1 cellular context compared by ENCODE assay signal in genomic region chr19:4060621-4061177, GRCh38.
TF ChIP-seq lines count a peak whose summit lies in the region.

No MANE protein-coding gene starts in this region.

TF ChIP-seq in HepG2, 621 proteins besides CTCF, POLR2A, EP300 and RAD21 (continued from another document and continues in another):
- no peak for TF ChIP-seq HNRNPLL (IDR thresholded peaks at IDR 0.05; ENCODE audit: low read depth, low read length, poor library complexity, severe bottlenecking)
- TF ChIP-seq ZFYVE20 (CRISPR knock-in tag; IDR thresholded peaks at IDR 0.05; ENCODE audit: borderline replicate concordance, low read depth): no peak
- TF ChIP-seq ZNF563 (CRISPR knock-in tag; IDR thresholded peaks at IDR 0.05): 0 out of 2 replicates have a peak, but pooled peaks have one; percentile 4
- TF ChIP-seq ZNF598 (CRISPR knock-in tag; IDR thresholded peaks at IDR 0.05; ENCODE audit: borderline replicate concordance): no peak
- no peak for TF ChIP-seq ZFP90 (CRISPR knock-in tag; IDR thresholded peaks at IDR 0.05; ENCODE audit: borderline replicate concordance)
- no peak for TF ChIP-seq HOXA7 (CRISPR knock-in tag; IDR thresholded peaks at IDR 0.05)
- TF ChIP-seq SMARCE1 (IDR thresholded peaks at IDR 0.05; ENCODE audit: borderline replicate concordance): no peak
- TF ChIP-seq, protein P1, sequence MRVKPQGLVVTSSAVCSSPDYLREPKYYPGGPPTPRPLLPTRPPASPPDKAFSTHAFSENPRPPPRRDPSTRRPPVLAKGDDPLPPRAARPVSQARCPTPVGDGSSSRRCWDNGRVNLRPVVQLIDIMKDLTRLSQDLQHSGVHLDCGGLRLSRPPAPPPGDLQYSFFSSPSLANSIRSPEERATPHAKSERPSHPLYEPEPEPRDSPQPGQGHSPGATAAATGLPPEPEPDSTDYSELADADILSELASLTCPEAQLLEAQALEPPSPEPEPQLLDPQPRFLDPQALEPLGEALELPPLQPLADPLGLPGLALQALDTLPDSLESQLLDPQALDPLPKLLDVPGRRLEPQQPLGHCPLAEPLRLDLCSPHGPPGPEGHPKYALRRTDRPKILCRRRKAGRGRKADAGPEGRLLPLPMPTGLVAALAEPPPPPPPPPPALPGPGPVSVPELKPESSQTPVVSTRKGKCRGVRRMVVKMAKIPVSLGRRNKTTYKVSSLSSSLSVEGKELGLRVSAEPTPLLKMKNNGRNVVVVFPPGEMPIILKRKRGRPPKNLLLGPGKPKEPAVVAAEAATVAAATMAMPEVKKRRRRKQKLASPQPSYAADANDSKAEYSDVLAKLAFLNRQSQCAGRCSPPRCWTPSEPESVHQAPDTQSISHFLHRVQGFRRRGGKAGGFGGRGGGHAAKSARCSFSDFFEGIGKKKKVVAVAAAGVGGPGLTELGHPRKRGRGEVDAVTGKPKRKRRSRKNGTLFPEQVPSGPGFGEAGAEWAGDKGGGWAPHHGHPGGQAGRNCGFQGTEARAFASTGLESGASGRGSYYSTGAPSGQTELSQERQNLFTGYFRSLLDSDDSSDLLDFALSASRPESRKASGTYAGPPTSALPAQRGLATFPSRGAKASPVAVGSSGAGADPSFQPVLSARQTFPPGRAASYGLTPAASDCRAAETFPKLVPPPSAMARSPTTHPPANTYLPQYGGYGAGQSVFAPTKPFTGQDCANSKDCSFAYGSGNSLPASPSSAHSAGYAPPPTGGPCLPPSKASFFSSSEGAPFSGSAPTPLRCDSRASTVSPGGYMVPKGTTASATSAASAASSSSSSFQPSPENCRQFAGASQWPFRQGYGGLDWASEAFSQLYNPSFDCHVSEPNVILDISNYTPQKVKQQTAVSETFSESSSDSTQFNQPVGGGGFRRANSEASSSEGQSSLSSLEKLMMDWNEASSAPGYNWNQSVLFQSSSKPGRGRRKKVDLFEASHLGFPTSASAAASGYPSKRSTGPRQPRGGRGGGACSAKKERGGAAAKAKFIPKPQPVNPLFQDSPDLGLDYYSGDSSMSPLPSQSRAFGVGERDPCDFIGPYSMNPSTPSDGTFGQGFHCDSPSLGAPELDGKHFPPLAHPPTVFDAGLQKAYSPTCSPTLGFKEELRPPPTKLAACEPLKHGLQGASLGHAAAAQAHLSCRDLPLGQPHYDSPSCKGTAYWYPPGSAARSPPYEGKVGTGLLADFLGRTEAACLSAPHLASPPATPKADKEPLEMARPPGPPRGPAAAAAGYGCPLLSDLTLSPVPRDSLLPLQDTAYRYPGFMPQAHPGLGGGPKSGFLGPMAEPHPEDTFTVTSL (CRISPR knock-in tag; IDR thresholded peaks at IDR 0.05; ENCODE audit: borderline replicate concordance): no peak
- no peak for TF ChIP-seq CCDC6 (CRISPR knock-in tag; IDR thresholded peaks at IDR 0.05)
- no peak for TF ChIP-seq ZMYM3 (CRISPR knock-in tag; IDR thresholded peaks at IDR 0.05)
- no peak for TF ChIP-seq ZMYM4 (CRISPR knock-in tag; IDR thresholded peaks at IDR 0.05)
- TF ChIP-seq ATF1 (CRISPR knock-in tag; IDR thresholded peaks at IDR 0.05): no peak
- TF ChIP-seq, protein P2, sequence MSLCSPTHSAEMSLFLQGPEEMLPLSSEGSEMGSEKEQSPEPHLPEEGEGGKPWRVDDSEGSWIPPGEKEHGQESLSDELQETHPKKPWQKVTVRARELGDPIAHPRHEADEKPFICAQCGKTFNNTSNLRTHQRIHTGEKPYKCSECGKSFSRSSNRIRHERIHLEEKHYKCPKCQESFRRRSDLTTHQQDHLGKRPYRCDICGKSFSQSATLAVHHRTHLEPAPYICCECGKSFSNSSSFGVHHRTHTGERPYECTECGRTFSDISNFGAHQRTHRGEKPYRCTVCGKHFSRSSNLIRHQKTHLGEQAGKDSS (CRISPR knock-in tag; IDR thresholded peaks at IDR 0.05; ENCODE audit: borderline replicate concordance, low read depth): 0 out of 2 replicates have a peak, but pooled peaks have one; percentile 24
- no peak for TF ChIP-seq NR2F6 (IDR thresholded peaks at IDR 0.05)
- TF ChIP-seq NR2F6 (CRISPR knock-in tag; IDR thresholded peaks at IDR 0.05): 0 out of 2 replicates have a peak, but pooled peaks have one; percentile 26
- no peak for TF ChIP-seq ASH2L (IDR thresholded peaks at IDR 0.05; ENCODE audit: insufficient read length, low read depth, low read length)
- TF ChIP-seq CEBPB (IDR thresholded peaks at IDR 0.05; ENCODE audit: borderline replicate concordance, low read depth, low read length): no peak
- TF ChIP-seq, protein P3, sequence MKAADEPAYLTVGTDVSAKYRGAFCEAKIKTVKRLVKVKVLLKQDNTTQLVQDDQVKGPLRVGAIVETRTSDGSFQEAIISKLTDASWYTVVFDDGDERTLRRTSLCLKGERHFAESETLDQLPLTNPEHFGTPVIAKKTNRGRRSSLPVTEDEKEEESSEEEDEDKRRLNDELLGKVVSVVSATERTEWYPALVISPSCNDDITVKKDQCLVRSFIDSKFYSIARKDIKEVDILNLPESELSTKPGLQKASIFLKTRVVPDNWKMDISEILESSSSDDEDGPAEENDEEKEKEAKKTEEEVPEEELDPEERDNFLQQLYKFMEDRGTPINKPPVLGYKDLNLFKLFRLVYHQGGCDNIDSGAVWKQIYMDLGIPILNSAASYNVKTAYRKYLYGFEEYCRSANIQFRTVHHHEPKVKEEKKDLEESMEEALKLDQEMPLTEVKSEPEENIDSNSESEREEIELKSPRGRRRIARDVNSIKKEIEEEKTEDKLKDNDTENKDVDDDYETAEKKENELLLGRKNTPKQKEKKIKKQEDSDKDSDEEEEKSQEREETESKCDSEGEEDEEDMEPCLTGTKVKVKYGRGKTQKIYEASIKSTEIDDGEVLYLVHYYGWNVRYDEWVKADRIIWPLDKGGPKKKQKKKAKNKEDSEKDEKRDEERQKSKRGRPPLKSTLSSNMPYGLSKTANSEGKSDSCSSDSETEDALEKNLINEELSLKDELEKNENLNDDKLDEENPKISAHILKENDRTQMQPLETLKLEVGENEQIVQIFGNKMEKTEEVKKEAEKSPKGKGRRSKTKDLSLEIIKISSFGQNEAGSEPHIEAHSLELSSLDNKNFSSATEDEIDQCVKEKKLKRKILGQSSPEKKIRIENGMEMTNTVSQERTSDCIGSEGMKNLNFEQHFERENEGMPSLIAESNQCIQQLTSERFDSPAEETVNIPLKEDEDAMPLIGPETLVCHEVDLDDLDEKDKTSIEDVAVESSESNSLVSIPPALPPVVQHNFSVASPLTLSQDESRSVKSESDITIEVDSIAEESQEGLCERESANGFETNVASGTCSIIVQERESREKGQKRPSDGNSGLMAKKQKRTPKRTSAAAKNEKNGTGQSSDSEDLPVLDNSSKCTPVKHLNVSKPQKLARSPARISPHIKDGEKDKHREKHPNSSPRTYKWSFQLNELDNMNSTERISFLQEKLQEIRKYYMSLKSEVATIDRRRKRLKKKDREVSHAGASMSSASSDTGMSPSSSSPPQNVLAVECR (CRISPR knock-in tag; IDR thresholded peaks at IDR 0.05; ENCODE audit: borderline replicate concordance): no peak
- no peak for TF ChIP-seq TGIF2 (CRISPR knock-in tag; IDR thresholded peaks at IDR 0.05)
- no peak for TF ChIP-seq ZNF674 (CRISPR knock-in tag; IDR thresholded peaks at IDR 0.05; ENCODE audit: low read depth)
- TF ChIP-seq ZNF441 (CRISPR knock-in tag; IDR thresholded peaks at IDR 0.05; ENCODE audit: borderline replicate concordance): no peak
- no peak for TF ChIP-seq ARID3A (IDR thresholded peaks at IDR 0.05; ENCODE audit: low read depth, low read length)
- no peak for TF ChIP-seq FLYWCH1 (CRISPR knock-in tag; IDR thresholded peaks at IDR 0.05)
- TF ChIP-seq SMAD1 (CRISPR knock-in tag; IDR thresholded peaks at IDR 0.05; ENCODE audit: borderline replicate concordance, low read depth): no peak
- 0 out of 2 replicates have a peak, but pooled peaks have one; percentile 52 for TF ChIP-seq KLF12 (CRISPR knock-in tag; IDR thresholded peaks at IDR 0.05; ENCODE audit: borderline replicate concordance)
- TF ChIP-seq ZNF234 (CRISPR knock-in tag; conservative IDR thresholded peaks at IDR 0.05): no peak
- TF ChIP-seq SNAI1 (CRISPR knock-in tag; IDR thresholded peaks at IDR 0.05; ENCODE audit: borderline replicate concordance): no peak
- peak; percentile 5 for TF ChIP-seq SRSF1 (optimal IDR thresholded peaks at IDR 0.05; ENCODE audit: low read depth, low read length)
- TF ChIP-seq TSC22D2 (CRISPR knock-in tag; IDR thresholded peaks at IDR 0.05; ENCODE audit: borderline replicate concordance): no peak
- no peak for TF ChIP-seq ZNF260 (CRISPR knock-in tag; IDR thresholded peaks at IDR 0.05; ENCODE audit: borderline replicate concordance, low read depth)
- TF ChIP-seq ESRRA (CRISPR knock-in tag; IDR thresholded peaks at IDR 0.05; ENCODE audit: low read depth): peak; percentile 29; the same call in 1 of the 2 replicates
- no peak for TF ChIP-seq SOX5 (CRISPR knock-in tag; IDR thresholded peaks at IDR 0.05; ENCODE audit: borderline replicate concordance)
- no peak for TF ChIP-seq HDAC6 (IDR thresholded peaks at IDR 0.05; ENCODE audit: low read depth, low read length)
- TF ChIP-seq DNMT1 (CRISPR knock-in tag; IDR thresholded peaks at IDR 0.05): 0 out of 2 replicates have a peak, but pooled peaks have one; percentile 26
- TF ChIP-seq JDP2 (CRISPR knock-in tag; IDR thresholded peaks at IDR 0.05; ENCODE audit: borderline replicate concordance): no peak
- TF ChIP-seq ZSCAN5A (CRISPR knock-in tag; IDR thresholded peaks at IDR 0.05; ENCODE audit: borderline replicate concordance): no peak
- TF ChIP-seq ZNF577 (CRISPR knock-in tag; IDR thresholded peaks at IDR 0.05; ENCODE audit: borderline replicate concordance, low read depth): no peak
- TF ChIP-seq ZNF776 (CRISPR knock-in tag; IDR thresholded peaks at IDR 0.05): no peak
- TF ChIP-seq CHD4 (IDR thresholded peaks at IDR 0.05; ENCODE audit: borderline replicate concordance, low read length): peak; percentile 80; the same call in 1 of the 2 replicates
- TF ChIP-seq ZNF124 (CRISPR knock-in tag; IDR thresholded peaks at IDR 0.05): no peak
- TF ChIP-seq STAG1 (CRISPR knock-in tag; IDR thresholded peaks at IDR 0.05): no peak
- TF ChIP-seq RARG (CRISPR knock-in tag; IDR thresholded peaks at IDR 0.05; ENCODE audit: low read depth): no peak
- TF ChIP-seq HOXD1 (CRISPR knock-in tag; IDR thresholded peaks at IDR 0.05): no peak
- 0 out of 2 replicates have a peak, but pooled peaks have one; percentile 36 for TF ChIP-seq ZNF782 (CRISPR knock-in tag; IDR thresholded peaks at IDR 0.05; ENCODE audit: borderline replicate concordance)
- TF ChIP-seq KMT2A (CRISPR knock-in tag; IDR thresholded peaks at IDR 0.05): no peak
- peak; percentile 9; the same call in 1 of the 2 replicates for TF ChIP-seq POLR2G (IDR thresholded peaks at IDR 0.05; ENCODE audit: low read depth, low read length)
- TF ChIP-seq KLF15 (CRISPR knock-in tag; IDR thresholded peaks at IDR 0.05; ENCODE audit: borderline replicate concordance): no peak
- no peak for TF ChIP-seq FIP1L1 (IDR thresholded peaks at IDR 0.05; ENCODE audit: borderline replicate concordance, insufficient read depth, low read depth, low read length)
- no peak for TF ChIP-seq ZNF569 (CRISPR knock-in tag; IDR thresholded peaks at IDR 0.05; ENCODE audit: borderline replicate concordance)
- TF ChIP-seq ZKSCAN1 (IDR thresholded peaks at IDR 0.05; ENCODE audit: low read length): 0 out of 2 replicates have a peak, but pooled peaks have one; percentile 65
- no peak for TF ChIP-seq ZNF713 (CRISPR knock-in tag; IDR thresholded peaks at IDR 0.05)
- no peak; the same call in 1 of the 2 replicates for TF ChIP-seq HES4 (CRISPR knock-in tag; IDR thresholded peaks at IDR 0.05; ENCODE audit: borderline replicate concordance)
- no peak for TF ChIP-seq ZNF207 (IDR thresholded peaks at IDR 0.05; ENCODE audit: borderline replicate concordance)
- TF ChIP-seq ARNT2 (CRISPR knock-in tag; IDR thresholded peaks at IDR 0.05; ENCODE audit: low read depth): no peak
- 0 out of 2 replicates have a peak, but pooled peaks have one; percentile 13 for TF ChIP-seq SP4 (CRISPR knock-in tag; IDR thresholded peaks at IDR 0.05)
- no peak for TF ChIP-seq ZBTB20 (CRISPR knock-in tag; IDR thresholded peaks at IDR 0.05; ENCODE audit: borderline replicate concordance, low read depth)
- TF ChIP-seq GLMP (CRISPR knock-in tag; IDR thresholded peaks at IDR 0.05; ENCODE audit: borderline replicate concordance): no peak
- TF ChIP-seq ZNF333 (CRISPR knock-in tag; IDR thresholded peaks at IDR 0.05; ENCODE audit: borderline replicate concordance): no peak
- TF ChIP-seq MZF1 (CRISPR knock-in tag; IDR thresholded peaks at IDR 0.05; ENCODE audit: borderline replicate concordance): no peak
- TF ChIP-seq ZNF878 (CRISPR knock-in tag; IDR thresholded peaks at IDR 0.05): no peak
- TF ChIP-seq ZNF792 (CRISPR knock-in tag; IDR thresholded peaks at IDR 0.05): no peak
